13 cellular contexts compared by ENCODE assay signal in genomic region chr1:212974735-212975606, GRCh38. TPM values are rescaled to one million over a fixed set of nuclear protein-coding genes. Genes with fewer than 3 reads are reported as not detected.
DNase-seq lines count a peak whose midpoint lies in the region; ATAC-seq and TF ChIP-seq lines count a peak whose summit lies in the region.
"Had no signal": no experiment of that assay in that cellular context is flagged by ENCODE, and none has a peak within 500 bp of the region (broad histone marks: within the 10 kb centered on the region; RNA-seq: fewer than 3 reads in every experiment).

No MANE protein-coding gene starts in this region.

- no peaks in the 10 kb centered on the region for H3K9me3 ChIP-seq in stomach

- TF ChIP-seq EP300 in stomach (IDR thresholded peaks at IDR 0.05) = no peak

- H3K36me3 ChIP-seq in stomach = no peaks in the 10 kb centered on the region

- no peak for ATAC-seq in left lobe of liver
- ATAC-seq: Panc1 had no signal

- H3K4me1 Mint-ChIP-seq in HFFc6 (ENCODE audit: low read depth) = peaks cover 15% of the 10 kb centered on the region

- H3K27ac ChIP-seq in coronary artery (no peak overlapping the region), stomach (no peak overlapping the region)

- no peaks in the 10 kb centered on the region for H3K36me3 Mint-ChIP-seq in HFFc6 (ENCODE audit: low read depth)

- no peaks in the 10 kb centered on the region for H3K4me1 ChIP-seq in stomach

- WGBS in stomach, 5 donors = 86 to 89% (median 87%) methylated on average over 15 of the region's 15 CpGs

- no peak overlapping the region for H3K4me3 Mint-ChIP-seq in HFFc6

- peaks cover 58% of the 10 kb centered on the region for H3K27me3 Mint-ChIP-seq in HFFc6 (ENCODE audit: insufficient read depth)

- intact Hi-C loops in stomach (cut with DNase I; ENCODE audit: low total_unique reads) = no loop called here

- no peaks in the 10 kb centered on the region for H3K27me3 ChIP-seq in stomach

- TF ChIP-seq CTCF in HFFc6 (IDR thresholded peaks at IDR 0.05) (no peak), coronary artery (IDR thresholded peaks at IDR 0.05) (no peak), stomach (IDR thresholded peaks at IDR 0.05) (no peak)

- no peak for TF ChIP-seq POLR2A in stomach (IDR thresholded peaks at IDR 0.05)

- DNase-seq in HFFc6 = no peak
- DNase-seq in coronary artery (ENCODE audit: low spot score) = peak; percentile 53
- peak; percentile 26 for DNase-seq in left lobe of liver (ENCODE audit: low spot score)
- peak; percentile 9 for DNase-seq in stomach
- no peak for DNase-seq in effector CD8-positive, alpha-beta T cell (lab: John Stamatoyannopoulos, UW)
- no peak for DNase-seq in NCI-H1694 (lab: John Stamatoyannopoulos, UW)
- DNase-seq in GM19238 (ENCODE audit: insufficient read length, low spot score) = no peak
- DNase-seq: COR-L47, NCI-H1436, NCI-H2029 treated with DMSO at 0.1 percent for 48 hours, NCI-H2171 treated with DMSO at 0.1 percent for 48 hours, NCI-H446 treated with DMSO at 0.1 percent for 48 hours had no signal

- H3K9me3 Mint-ChIP-seq in HFFc6 = no peaks in the 10 kb centered on the region

- no peak overlapping the region for H3K4me3 ChIP-seq in coronary artery
- no peak overlapping the region for H3K4me3 ChIP-seq in stomach

- peak overlapping the region; percentile 6; the same call in 1 of the 2 replicates for H3K27ac Mint-ChIP-seq in HFFc6

RNA-seq across cellular contexts. Expression of gene VASH2, which starts 24.6 kb away (rescaled TPM):
- under 1 TPM in 1 of 6 experiments, not detected in 5; 0.10 TPM for total RNA-seq in HFFc6 (2021; fragmentation: NEBNext Ultra II Directional; extraction: Animal tissue kit (Norgen Biotek cat#: 25700))
- total RNA-seq in left lobe of liver = 0.10 TPM
- total RNA-seq in stomach = 10 to 100 TPM in 1 of 5 donors, not detected in 4; 10.3 TPM
- polyA plus RNA-seq in stomach = under 1 TPM; 0.13 to 0.93 (median 0.92) TPM

RNA-seq across cellular contexts. Expression of gene ANGEL2, which starts 40.7 kb away (rescaled TPM):
- total RNA-seq in HFFc6 (2021; fragmentation: NEBNext Ultra II Directional; extraction: Animal tissue kit (Norgen Biotek cat#: 25700)) = 10 to 100 TPM; 21.0 to 27.2 (median 24.4) TPM
- total RNA-seq in left lobe of liver (15.6 TPM), stomach (100 to 1,000 TPM in 1 of 5 donors, 10 to 100 TPM in 3, 1 to 10 TPM in 1; 3.2 to 107 (median 51.9) TPM)
- 1 to 10 TPM; 6.6 to 9.8 (median 9.3) TPM for polyA plus RNA-seq in stomach

Comparison
In these comparisons a context has a peak if more than half of its experiments do, and no peak if none do; other contexts are left out.
1. DNase-seq: peak in coronary artery (single experiment), left lobe of liver (single experiment) and stomach (single experiment); none in HFFc6 (single experiment), effector CD8-positive, alpha-beta T cell (single experiment), NCI-H1694 (single experiment) and GM19238 (single experiment).